26 cellular contexts compared by ENCODE assay signal in the genomic region with DNA sequence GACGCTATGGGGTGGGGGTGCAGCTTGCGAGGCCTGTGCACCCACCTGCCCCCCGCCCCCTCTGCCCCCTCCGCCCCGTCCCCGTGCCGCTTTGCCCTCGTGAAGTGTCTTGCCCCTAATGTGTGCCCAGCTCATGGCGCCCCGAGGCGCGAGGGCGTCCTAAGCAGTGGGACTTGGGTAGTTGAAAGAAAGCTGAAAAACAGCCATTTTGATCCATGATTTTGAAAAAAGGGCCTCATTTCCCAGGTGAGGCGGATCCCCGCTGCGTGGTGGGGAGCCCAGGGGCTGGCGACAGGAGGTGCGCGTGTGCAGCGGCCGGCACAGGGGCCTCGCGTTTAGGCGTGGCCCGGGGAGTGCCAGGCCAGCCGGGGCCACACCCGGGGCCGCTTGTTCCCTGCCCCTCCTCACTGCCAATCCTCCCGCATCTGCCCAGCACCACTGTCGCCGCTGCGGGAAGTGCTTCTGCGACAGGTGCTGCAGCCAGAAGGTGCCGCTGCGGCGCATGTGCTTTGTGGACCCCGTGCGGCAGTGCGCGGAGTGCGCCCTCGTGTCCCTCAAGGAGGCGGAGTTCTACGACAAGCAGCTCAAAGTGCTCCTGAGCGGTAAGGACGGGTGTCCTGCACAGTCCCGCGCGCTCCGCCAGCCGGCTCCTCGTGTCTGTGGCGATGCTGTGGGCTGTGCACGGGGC. TPM values are rescaled to one million over a fixed set of nuclear protein-coding genes. Genes with fewer than 3 reads are reported as not detected.
DNase-seq lines count a peak whose midpoint lies in the region; ATAC-seq and TF ChIP-seq lines count a peak whose summit lies in the region.
"Had no signal": no experiment of that assay in that cellular context is flagged by ENCODE, and none has a peak within 500 bp of the region (broad histone marks: within the 10 kb centered on the region; RNA-seq: fewer than 3 reads in every experiment).

No MANE protein-coding gene starts in this region.

- CTCF ChIA-PET in RWPE1 (lab: Yijun Ruan, JAX) = no interaction called here

- TF ChIP-seq CTCF in GM23338 (conservative IDR thresholded peaks at IDR 0.05; ENCODE audit: low read depth in 2 of 2) = peak; percentile 32 to 64; a peak in 3 of 4 replicates
- TF ChIP-seq CTCF in RWPE1 (conservative IDR thresholded peaks at IDR 0.05; ENCODE audit: low read depth) = no peak
- no peak for TF ChIP-seq CTCF in psoas muscle (IDR thresholded peaks at IDR 0.05)

- no peaks in the 10 kb centered on the region for H3K36me3 ChIP-seq in GM23338 (ENCODE audit: insufficient read depth)
- peaks cover 0 to 49% of the 10 kb centered on the region in 2 donors for H3K36me3 ChIP-seq in psoas muscle (ENCODE audit: insufficient read depth in 1 of 2, low read depth in 1 of 2)
- H3K36me3 ChIP-seq: ovary had no signal

- H3F3A ChIP-seq in GM23338 (replicated peaks; ENCODE audit: low read depth) = no peaks in the 10 kb centered on the region

- no peaks in the 10 kb centered on the region for H3K9me3 Mint-ChIP-seq in GM23338
- H3K9me3 Mint-ChIP-seq: activated naive CD8-positive, alpha-beta T cell treated with anti-CD3 and anti-CD28 coated beads, Interleukin-2, amount 10 ng/mL, durations not matched to agents 7 days and 5 days; activated T-helper 17 cell treated with anti-CD3 and anti-CD28 coated beads, Interleukin-2, amount 50 U/mL, for 72 hours; CD4-positive, alpha-beta memory T cell; naive B cell; stimulated activated memory B cell treated with anti-CD40 and anti-IgM and Interleukin-4, amounts not matched to agents 10 μg/mL and 1 μg/mL and 100 μg/mL, for 72 hours; WTC11 had no signal

- H3K4me3 Mint-ChIP-seq in GM23338 = no peak overlapping the region
- H3K4me3 Mint-ChIP-seq: activated naive CD8-positive, alpha-beta T cell treated with anti-CD3 and anti-CD28 coated beads, Interleukin-2, amount 10 ng/mL, durations not matched to agents 7 days and 5 days; activated T-helper 17 cell treated with anti-CD3 and anti-CD28 coated beads, Interleukin-2, amount 50 U/mL, for 72 hours; CD4-positive, alpha-beta memory T cell; naive B cell; stimulated activated memory B cell treated with anti-CD40 and anti-IgM and Interleukin-4, amounts not matched to agents 10 μg/mL and 1 μg/mL and 100 μg/mL, for 72 hours; WTC11 had no signal

- H3K79me2 ChIP-seq in GM23338 (replicated peaks; ENCODE audit: insufficient read depth) = peaks cover 23% of the 10 kb centered on the region

- H3K4me2 ChIP-seq in GM23338 = peak overlapping the region; percentile 67

- no peak overlapping the region for H3K27ac ChIP-seq in GM23338 (ENCODE audit: low read depth)
- 0 out of 2 replicates have a peak overlapping the region, but pooled peaks have one; percentile 42 for H3K27ac ChIP-seq in RWPE1
- no peak overlapping the region for H3K27ac ChIP-seq in psoas muscle
- H3K27ac ChIP-seq: ovary, testis had no signal

- H3K4me3 ChIP-seq in GM23338 = peak overlapping the region; percentile 41; the same call in 1 of the 2 replicates
- H3K4me3 ChIP-seq in psoas muscle = no peak overlapping the region
- H3K4me3 ChIP-seq: ovary had no signal

- no peak overlapping the region for H3K27ac Mint-ChIP-seq in GM23338
- H3K27ac Mint-ChIP-seq: activated naive CD8-positive, alpha-beta T cell treated with anti-CD3 and anti-CD28 coated beads, Interleukin-2, amount 10 ng/mL, durations not matched to agents 7 days and 5 days; activated T-helper 17 cell treated with anti-CD3 and anti-CD28 coated beads, Interleukin-2, amount 50 U/mL, for 72 hours; CD4-positive, alpha-beta memory T cell; naive B cell; stimulated activated memory B cell treated with anti-CD40 and anti-IgM and Interleukin-4, amounts not matched to agents 10 μg/mL and 1 μg/mL and 100 μg/mL, for 72 hours; WTC11 had no signal

- no peak for TF ChIP-seq POLR2A in GM18505 (IDR thresholded peaks at IDR 0.05; ENCODE audit: borderline replicate concordance, extremely low read depth, insufficient read depth, insufficient read length)

- DNase-seq in GM23338 (ENCODE audit: low spot score) (peak; percentile 85), RWPE1 (ENCODE audit: low spot score) (no peak), left colon (peak; percentile 65 to 76), psoas muscle (peak; percentile 3 to 50), KBM-7 (no peak), GM19240 (ENCODE audit: insufficient read length, low spot score) (no peak), NCI-H187 (lab: John Stamatoyannopoulos, UW) (no peak)
- DNase-seq: activated naive CD8-positive, alpha-beta T cell treated with anti-CD3 and anti-CD28 coated beads, Interleukin-2, amount 10 ng/mL, durations not matched to agents 7 days and 5 days; CD4-positive, alpha-beta memory T cell; cerebellar nuclear complex; effector CD8-positive, alpha-beta T cell; foreskin melanocyte; islet precursor cell; mesenchymal stem cell; naive B cell; NCI-H1105 treated with DMSO at 0.1 percent for 48 hours; NCI-H2081; stimulated activated CD4-positive, alpha-beta T cell treated with anti-CD3 and anti-CD28 coated beads, Interleukin-1b, Interleukin-23, amount 100 ng/mL, for 48 hours; T-helper 9 cell; testis had no signal

- POLR2A ChIA-PET in RWPE1 (lab: Yijun Ruan, JAX; ENCODE audit: low non-redundant PET) = no interaction called here

- H3K4me1 ChIP-seq in GM23338 (ENCODE audit: insufficient read depth) = no peaks in the 10 kb centered on the region
- peaks cover 45% of the 10 kb centered on the region for H3K4me1 ChIP-seq in psoas muscle

- H3K9me3 ChIP-seq in psoas muscle = no peaks in the 10 kb centered on the region
- H3K9me3 ChIP-seq: ovary, testis had no signal

- no peaks in the 10 kb centered on the region for H3K9me2 ChIP-seq in GM23338 (ENCODE audit: insufficient read depth)

- H3K27me3 ChIP-seq in GM23338 (ENCODE audit: insufficient read depth) (no peaks in the 10 kb centered on the region), psoas muscle (ENCODE audit: insufficient read depth in 3 of 3, low read length in 2 of 3) (no peaks in the 10 kb centered on the region)
- H3K27me3 ChIP-seq: ovary, testis had no signal

- H2AFZ ChIP-seq in GM23338 = no peak overlapping the region

- peaks cover 7% of the 10 kb centered on the region; the same call in 1 of the 2 replicates for H4K20me1 ChIP-seq in GM23338 (replicated peaks; ENCODE audit: insufficient read depth)

- H3K27me3 Mint-ChIP-seq in GM23338 (ENCODE audit: insufficient read depth, low read depth, poor library complexity) = peaks cover 2% of the 10 kb centered on the region
- H3K27me3 Mint-ChIP-seq: activated naive CD8-positive, alpha-beta T cell treated with anti-CD3 and anti-CD28 coated beads, Interleukin-2, amount 10 ng/mL, durations not matched to agents 7 days and 5 days; activated T-helper 17 cell treated with anti-CD3 and anti-CD28 coated beads, Interleukin-2, amount 50 U/mL, for 72 hours; CD4-positive, alpha-beta memory T cell; naive B cell; stimulated activated memory B cell treated with anti-CD40 and anti-IgM and Interleukin-4, amounts not matched to agents 10 μg/mL and 1 μg/mL and 100 μg/mL, for 72 hours had no signal

- intact Hi-C loops in left colon (cut with DNase I, micrococcal nuclease) = no loop called here
- intact Hi-C loops in psoas muscle (cut with DNase I) = no loop called here

- in situ Hi-C loops in KBM-7 (cut with MboI; ENCODE audit: low pct_unique_long_range_greater_than_20kb, low sequenced_read_pairs) = no loop called here

- H3K4me1 Mint-ChIP-seq in GM23338 = peaks cover 5% of the 10 kb centered on the region; the same call in 1 of the 3 replicates
- H3K4me1 Mint-ChIP-seq: activated naive CD8-positive, alpha-beta T cell treated with anti-CD3 and anti-CD28 coated beads, Interleukin-2, amount 10 ng/mL, durations not matched to agents 7 days and 5 days; activated T-helper 17 cell treated with anti-CD3 and anti-CD28 coated beads, Interleukin-2, amount 50 U/mL, for 72 hours; CD4-positive, alpha-beta memory T cell; naive B cell; stimulated activated memory B cell treated with anti-CD40 and anti-IgM and Interleukin-4, amounts not matched to agents 10 μg/mL and 1 μg/mL and 100 μg/mL, for 72 hours; WTC11 had no signal

- WGBS in psoas muscle, 3 donors = 83 to 88% (median 87%) methylated on average over 52 to 54 of the region's 54 CpGs

- peaks cover 13% of the 10 kb centered on the region for H3K36me3 Mint-ChIP-seq in GM23338 (ENCODE audit: low read depth)
- H3K36me3 Mint-ChIP-seq: activated naive CD8-positive, alpha-beta T cell treated with anti-CD3 and anti-CD28 coated beads, Interleukin-2, amount 10 ng/mL, durations not matched to agents 7 days and 5 days had no signal

- ATAC-seq in GM23338 (peak; percentile 84), left colon (peak; percentile 78), psoas muscle (no peak), GM18505 (IDR thresholded peaks at IDR 0.05; ENCODE audit: unreplicated experiment) (no peak)
- ATAC-seq: activated T-helper 17 cell treated with anti-CD3 and anti-CD28 coated beads, Interleukin-2, amount 50 U/mL, for 72 hours; SK-N-SH treated with all-trans-retinoic acid at 6 μM for 48 hours; stimulated activated memory B cell treated with anti-CD40 and anti-IgM and Interleukin-4, amounts not matched to agents 10 μg/mL and 1 μg/mL and 100 μg/mL, for 72 hours; WTC11 had no signal

RNA-seq across cellular contexts. Expression of a gene that starts 11.8 kb away (rescaled TPM):
- 89.6 and 116 TPM in 2 replicates for total RNA-seq in GM23338 (2014; rRNA removed; shearing (Covaris generic))
- polyA plus RNA-seq in GM23338 (2016; fragmentation: Nextera tagmentation; extraction: Ambion mirVana) = 79.4 and 88.0 TPM in 2 replicates
- total RNA-seq in left colon = 10 to 100 TPM; 51.2 to 54.9 TPM
- total RNA-seq in psoas muscle = 10 to 100 TPM; 14.3 to 27.1 (median 20.8) TPM
- 10 to 100 TPM; 14.0 to 21.7 (median 16.9) TPM for polyA plus RNA-seq in psoas muscle

RNA-seq across cellular contexts. Expression of a gene that starts 12.2 kb away (rescaled TPM):
- 52.2 and 72.9 TPM in 2 replicates for total RNA-seq in GM23338 (2014; rRNA removed; shearing (Covaris generic))
- polyA plus RNA-seq in GM23338 (2016; fragmentation: Nextera tagmentation; extraction: Ambion mirVana) (16.6 and 20.4 TPM in 2 replicates), psoas muscle (1 to 10 TPM in 2 of 3 donors, under 1 TPM in 1; 1.00 to 2.5 (median 1.8) TPM)
- total RNA-seq in left colon (10 to 100 TPM in 1 of 2 donors, 1 to 10 TPM in 1; 7.9 to 16.2 TPM), psoas muscle (1 to 10 TPM; 1.1 to 2.5 (median 1.4) TPM)

Comparison
In these comparisons a context has a peak if more than half of its experiments do, and no peak if none do; other contexts are left out.
1. ATAC-seq: peak in GM23338 (single experiment) and left colon (single experiment); none in psoas muscle (0 of 4) and GM18505 (single experiment).
2. DNase-seq: peak in GM23338 (single experiment), left colon (2 of 2) and psoas muscle (2 of 2); none in RWPE1 (single experiment), KBM-7 (single experiment), GM19240 (single experiment) and NCI-H187 (0 of 2).
3. CTCF ChIP-seq: peak in GM23338 (2 of 2); none in RWPE1 (single experiment) and psoas muscle (single experiment).